Comparison of ENCODE assay signal across 9 cellular contexts in genomic region chr4:68342139-68342538, GRCh38. TPM values are rescaled to one million over a fixed set of nuclear protein-coding genes. Genes with fewer than 3 reads are reported as not detected.
A peak's percentile ranks its signal among the peaks of the same experiment; 100 is the strongest.
DNase-seq lines count a peak whose midpoint lies in the region; ATAC-seq and TF ChIP-seq lines count a peak whose summit lies in the region.
"Had no signal": no experiment of that assay in that cellular context is flagged by ENCODE, and none has a peak within 500 bp of the region (broad histone marks: within the 10 kb centered on the region; RNA-seq: fewer than 3 reads in every experiment).

No MANE protein-coding gene starts in this region.

- H3K36me3 ChIP-seq in CD8-positive, alpha-beta T cell (ENCODE audit: insufficient read depth, low read length) = peaks cover 10% of the 10 kb centered on the region
- H3K36me3 ChIP-seq in IMR-90 (ENCODE audit: control insufficient read depth, insufficient read depth, low read length) = peaks cover 3% of the 10 kb centered on the region
- H3K36me3 ChIP-seq in mucosa of descending colon (ENCODE audit: low read depth) = no peaks in the 10 kb centered on the region

- H2AK9ac ChIP-seq in IMR-90 (replicated peaks; ENCODE audit: low read depth, low read length, poor library complexity) = no peak overlapping the region

- no peak overlapping the region for H3K56ac ChIP-seq in IMR-90 (ENCODE audit: extremely low read depth, insufficient read depth, low read length)

- peak overlapping the region; percentile 47 for H3K4me3 Mint-ChIP-seq in CD8-positive, alpha-beta T cell
- peak overlapping the region; percentile 58 to 67 for H3K4me3 Mint-ChIP-seq in effector memory CD8-positive, alpha-beta T cell
- H3K4me3 Mint-ChIP-seq: activated naive CD4-positive, alpha-beta T cell treated with anti-CD3 and anti-CD28 coated beads, Interleukin-2, amount 10 ng/mL, durations not matched to agents 7 days and 5 days had no signal

- H3K27ac ChIP-seq in CD8-positive, alpha-beta T cell (ENCODE audit: low read depth, low read length) = no peak overlapping the region
- H3K27ac ChIP-seq in IMR-90 (ENCODE audit: insufficient read depth, low read length) = no peak overlapping the region

- H4K91ac ChIP-seq in IMR-90 (ENCODE audit: insufficient read depth, low read depth, low read length) = no peak overlapping the region

- no peak overlapping the region for H3K4me3 ChIP-seq in CD8-positive, alpha-beta T cell (ENCODE audit: low read depth, low read length)
- H3K4me3 ChIP-seq in IMR-90 (ENCODE audit: insufficient read depth, low read depth, low read length) (no peak overlapping the region), mucosa of descending colon (no peak overlapping the region)

- no peak overlapping the region for H2AFZ ChIP-seq in IMR-90 (replicated peaks; ENCODE audit: low read length, poor library complexity)

- H3K4me1 ChIP-seq in CD8-positive, alpha-beta T cell (ENCODE audit: insufficient read depth, low read length) = peaks cover 77% of the 10 kb centered on the region
- H3K4me1 ChIP-seq in IMR-90 (ENCODE audit: control insufficient read depth, insufficient read depth, low read length) (peaks cover 9% of the 10 kb centered on the region), mucosa of descending colon (ENCODE audit: low read depth) (peaks cover 26% of the 10 kb centered on the region)

- no peaks in the 10 kb centered on the region for H3K27me3 Mint-ChIP-seq in CD8-positive, alpha-beta T cell (ENCODE audit: low read depth)
- no peaks in the 10 kb centered on the region for H3K27me3 Mint-ChIP-seq in effector memory CD8-positive, alpha-beta T cell
- H3K27me3 Mint-ChIP-seq: activated naive CD4-positive, alpha-beta T cell treated with anti-CD3 and anti-CD28 coated beads, Interleukin-2, amount 10 ng/mL, durations not matched to agents 7 days and 5 days had no signal

- H4K5ac ChIP-seq in IMR-90 (ENCODE audit: low read depth, low read length) = no peak overlapping the region

- no peaks in the 10 kb centered on the region for H3K27me3 ChIP-seq in CD8-positive, alpha-beta T cell (ENCODE audit: insufficient read depth, low read length)
- H3K27me3 ChIP-seq in IMR-90 (ENCODE audit: control insufficient read depth, insufficient read depth, low read length) = no peaks in the 10 kb centered on the region

- peaks cover 88% of the 10 kb centered on the region for H3K4me1 Mint-ChIP-seq in CD8-positive, alpha-beta T cell (ENCODE audit: low read depth)
- H3K4me1 Mint-ChIP-seq in effector memory CD8-positive, alpha-beta T cell (ENCODE audit: low read depth in 2 of 2) = peaks cover 33 to 63% of the 10 kb centered on the region in 2 donors

- DNase-seq in CD8-positive, alpha-beta T cell = no peak
- DNase-seq in IMR-90 = peak; percentile 73
- DNase-seq in effector memory CD8-positive, alpha-beta T cell = no peak
- no peak for DNase-seq in mucosa of descending colon
- no peak for DNase-seq in NCI-H524 treated with DMSO at 0.1 percent for 48 hours (lab: John Stamatoyannopoulos, UW)
- DNase-seq in NCI-H187 treated with DMSO at 0.1 percent for 48 hours (lab: John Stamatoyannopoulos, UW) = no peak
- DNase-seq: activated naive CD4-positive, alpha-beta T cell treated with anti-CD3 and anti-CD28 coated beads, Interleukin-2, amount 10 ng/mL, durations not matched to agents 7 days and 5 days had no signal

- dilution Hi-C loops in IMR-90 (cut with HindIII; ENCODE audit: low sequenced_read_pairs, unreplicated experiment) = no loop called here

- ATAC-seq in CD8-positive, alpha-beta T cell = no peak
- ATAC-seq in IMR-90 (ENCODE audit: low read depth) (peak; percentile 36), mucosa of descending colon (peak; percentile 67), GM21619 (IDR thresholded peaks at IDR 0.05; ENCODE audit: unreplicated experiment) (no peak), HG03439 (IDR thresholded peaks at IDR 0.05; ENCODE audit: unreplicated experiment) (no peak)
- no peak for ATAC-seq in effector memory CD8-positive, alpha-beta T cell (replicated peaks)

- CTCF ChIA-PET in CD8-positive, alpha-beta T cell (lab: Charles Lee) = no interaction called here
- CTCF ChIA-PET in IMR-90 (lab: Yijun Ruan, JAX) = interaction anchor here (1.9 kb wide), 1 partner anchor 34 kb away, joined by 4 read pairs; no protein-coding TSS in a partner anchor

- no peak for TF ChIP-seq CTCF in CD8-positive, alpha-beta T cell (IDR thresholded peaks at IDR 0.05)
- TF ChIP-seq CTCF in IMR-90 (conservative IDR thresholded peaks at IDR 0.05; ENCODE audit: low read depth, low read length) = no peak
- no peak for TF ChIP-seq CTCF in mucosa of descending colon (IDR thresholded peaks at IDR 0.05)

- no CpG with 5 or more reads among the region's 5 CpGs for WGBS in IMR-90 (ENCODE audit: extremely low coverage in 2 of 2, insufficient read length in 1 of 2), 2 experiments

- no peak overlapping the region for H4K8ac ChIP-seq in IMR-90 (ENCODE audit: low read depth in 2 of 2, low read length in 2 of 2)

- no peaks in the 10 kb centered on the region for H3K9me3 Mint-ChIP-seq in CD8-positive, alpha-beta T cell
- H3K9me3 Mint-ChIP-seq in effector memory CD8-positive, alpha-beta T cell = no peaks in the 10 kb centered on the region
- H3K9me3 Mint-ChIP-seq: activated naive CD4-positive, alpha-beta T cell treated with anti-CD3 and anti-CD28 coated beads, Interleukin-2, amount 10 ng/mL, durations not matched to agents 7 days and 5 days had no signal

- H2BK120ac ChIP-seq in IMR-90 (ENCODE audit: low read depth, low read length) = no peak overlapping the region

- no peak overlapping the region for H2BK5ac ChIP-seq in IMR-90 (ENCODE audit: low read depth, low read length, poor library complexity, severe bottlenecking)

- no peaks in the 10 kb centered on the region for H3K9me3 ChIP-seq in CD8-positive, alpha-beta T cell (ENCODE audit: low read length)
- H3K9me3 ChIP-seq in IMR-90 (ENCODE audit: control insufficient read depth, insufficient read depth, low read length) (no peaks in the 10 kb centered on the region), mucosa of descending colon (no peaks in the 10 kb centered on the region)

- H3K27ac Mint-ChIP-seq in CD8-positive, alpha-beta T cell = peak overlapping the region; percentile 46
- peak overlapping the region; percentile 3 to 76 for H3K27ac Mint-ChIP-seq in effector memory CD8-positive, alpha-beta T cell
- H3K27ac Mint-ChIP-seq: activated naive CD4-positive, alpha-beta T cell treated with anti-CD3 and anti-CD28 coated beads, Interleukin-2, amount 10 ng/mL, durations not matched to agents 7 days and 5 days had no signal

- TF ChIP-seq RAD21 in IMR-90 (IDR thresholded peaks at IDR 0.05; ENCODE audit: low read length) = no peak

- no peak overlapping the region for H2AK5ac ChIP-seq in IMR-90 (ENCODE audit: low read depth, low read length)

- H3K4ac ChIP-seq in IMR-90 (ENCODE audit: low read depth, low read length) = no peak overlapping the region

- peaks cover 8% of the 10 kb centered on the region for H3K9me1 ChIP-seq in IMR-90 (ENCODE audit: insufficient read depth, low read length)

- BruUV-seq in IMR-90 (replicated peaks; lab: Mats Ljungman, UMichigan) = no TSS peak

- no peak overlapping the region for H3K23ac ChIP-seq in IMR-90 (ENCODE audit: low read depth, low read length)

- H3K79me1 ChIP-seq in IMR-90 (ENCODE audit: low read depth in 1 of 2, low read length in 2 of 2) = peaks cover 2 to 36% of the 10 kb centered on the region in 2 experiments; a peak in 3 of 4 replicates

- no peak for TF ChIP-seq POLR2A in IMR-90 (IDR thresholded peaks at IDR 0.05; ENCODE audit: low read depth, low read length)

- intact Hi-C loops in CD8-positive, alpha-beta T cell (cut with DNase I, micrococcal nuclease) = loop anchor here (2.0 to 10.0 kb wide), 4 partner anchors 13 to 797 kb away; partner anchors contain the start of genes CENPC (in 2 of the 2) and UBA6 (in 1 of the 2)
- intact Hi-C loops in IMR-90 (cut with micrococcal nuclease) = no loop called here
- intact Hi-C loops in mucosa of descending colon (cut with DNase I, micrococcal nuclease) = no loop called here

- H3K36me3 Mint-ChIP-seq in CD8-positive, alpha-beta T cell = peaks cover 32% of the 10 kb centered on the region
- H3K36me3 Mint-ChIP-seq in effector memory CD8-positive, alpha-beta T cell (ENCODE audit: insufficient read depth) = peaks cover 25% of the 10 kb centered on the region

- no peak overlapping the region for H3K14ac ChIP-seq in IMR-90 (replicated peaks; ENCODE audit: low read depth, low read length)

- H2BK15ac ChIP-seq in IMR-90 (ENCODE audit: low read depth, low read length) = no peak overlapping the region

- no peak overlapping the region for H2BK20ac ChIP-seq in IMR-90 (ENCODE audit: low read depth, low read length)

- peaks cover 75% of the 10 kb centered on the region for H4K20me1 ChIP-seq in IMR-90 (ENCODE audit: insufficient read depth, low read length)

- in situ Hi-C loops in IMR-90 (cut with MboI; ENCODE audit: low sequenced_read_pairs) = no loop called here

- H3K4me2 ChIP-seq in IMR-90 (ENCODE audit: low read depth, low read length) = peak overlapping the region; percentile 55; the same call in 1 of the 2 replicates

- POLR2A ChIA-PET in CD8-positive, alpha-beta T cell (lab: Charles Lee) = no interaction called here
- POLR2A ChIA-PET in IMR-90 (lab: Charles Lee; ENCODE audit: unreplicated experiment) = no interaction called here

- H3K9ac ChIP-seq in IMR-90 (ENCODE audit: low read depth, low read length) = no peak overlapping the region

- H3K18ac ChIP-seq in IMR-90 (ENCODE audit: low read depth, low read length) = no peak overlapping the region

TF ChIP-seq in IMR-90, 13 proteins besides CTCF, POLR2A, EP300 and RAD21 (continues in another document):
- TF ChIP-seq NFE2L2 (IDR thresholded peaks at IDR 0.05; ENCODE audit: low read depth, low read length) = no peak
- no peak for TF ChIP-seq FOS (IDR thresholded peaks at IDR 0.05; ENCODE audit: low read depth, low read length)
- no peak for TF ChIP-seq BHLHE40 (IDR thresholded peaks at IDR 0.05; ENCODE audit: low read depth, low read length)
- no peak for TF ChIP-seq RCOR1 (IDR thresholded peaks at IDR 0.05; ENCODE audit: insufficient replicate concordance, low read length)
- TF ChIP-seq MXI1 (IDR thresholded peaks at IDR 0.05; ENCODE audit: borderline replicate concordance, low read depth, low read length) = no peak
- no peak for TF ChIP-seq CHD1 (IDR thresholded peaks at IDR 0.05; ENCODE audit: low read depth, low read length)
- TF ChIP-seq MAZ (IDR thresholded peaks at IDR 0.05; ENCODE audit: borderline replicate concordance, low read depth, low read length) = no peak
- TF ChIP-seq SMC3 (IDR thresholded peaks at IDR 0.05; ENCODE audit: low read depth, low read length) = no peak

RNA-seq across cellular contexts. Expression of gene YTHDC1, which starts 7.8 kb away (rescaled TPM):
- total RNA-seq in CD8-positive, alpha-beta T cell = 100 to 1,000 TPM; 392 to 396 TPM
- total RNA-seq in IMR-90 (2012; rRNA removed) (31.9 and 43.9 TPM in 2 replicates), mucosa of descending colon (10 to 100 TPM; 55.1 to 92.3 (median 73.6) TPM)
- polyA plus RNA-seq in IMR-90 (2012; rRNA removed) = 24.0 and 32.7 TPM in 2 replicates
- polyA plus RNA-seq in IMR-90 (2012; cell fraction: cytosol; rRNA removed) = 4.2 and 5.9 TPM in 2 replicates
- polyA plus RNA-seq in IMR-90 (2012; cell fraction: nucleus; rRNA removed; ENCODE audit: low replicate concordance) = 7.4 and 50.9 TPM in 2 replicates

Comparison
In these comparisons a context has a peak if more than half of its experiments do, and no peak if none do; other contexts are left out.
1. ATAC-seq: peak in IMR-90 (single experiment) and mucosa of descending colon (single experiment); none in CD8-positive, alpha-beta T cell (single experiment), effector memory CD8-positive, alpha-beta T cell (single experiment), GM21619 (single experiment) and HG03439 (single experiment).
2. intact Hi-C loops: an anchor here in CD8-positive, alpha-beta T cell (2.0 to 10.0 kb wide); none called in IMR-90 and mucosa of descending colon.